Comparison of ENCODE assay signal across 8 cellular contexts in genomic region chr14:22887990-22888378, GRCh38. TPM values are rescaled to one million over a fixed set of nuclear protein-coding genes. Genes with fewer than 3 reads are reported as not detected.
A peak's percentile ranks its signal among the peaks of the same experiment; 100 is the strongest.
DNase-seq lines count a peak whose midpoint lies in the region; ATAC-seq and TF ChIP-seq lines count a peak whose summit lies in the region.

No MANE protein-coding gene starts in this region.

- H3K4me3 ChIP-seq in CD8-positive, alpha-beta T cell (ENCODE audit: low read depth, low read length) = peak overlapping the region; percentile 44
- H3K4me3 ChIP-seq in LNCaP clone FGC (ENCODE audit: low read depth, low read length) = peak overlapping the region; percentile 79
- peak overlapping the region; percentile 64 to 70 for H3K4me3 ChIP-seq in muscle layer of duodenum (ENCODE audit: low read depth in 1 of 2, low read length in 2 of 2)

- no peaks in the 10 kb centered on the region for H3K36me3 Mint-ChIP-seq in CD8-positive, alpha-beta T cell

- DNase-seq in CD8-positive, alpha-beta T cell = peak in 3 of 7 experiments; percentile 24 to 40 (median 31)
- no peak for DNase-seq in LNCaP clone FGC (ENCODE audit: low read depth)
- peak; percentile 79 for DNase-seq in activated naive CD4-positive, alpha-beta T cell treated with anti-CD3 and anti-CD28 coated beads, Interleukin-2, amount 50 U/mL, for 16 hours
- DNase-seq in activated gamma-delta T cell (lab: John Stamatoyannopoulos, UW) = no peak
- DNase-seq in dedifferentiated amniotic fluid mesenchymal stem cell (ENCODE audit: extremely low spot score) = no peak
- DNase-seq in T-helper 9 cell = no peak

- H3K4me3 Mint-ChIP-seq in CD8-positive, alpha-beta T cell = peak overlapping the region; percentile 81

- H3K4me1 ChIP-seq in CD8-positive, alpha-beta T cell (ENCODE audit: insufficient read depth, low read length) = peaks cover 45% of the 10 kb centered on the region
- peaks cover 0 to 12% of the 10 kb centered on the region in 2 donors for H3K4me1 ChIP-seq in muscle layer of duodenum (ENCODE audit: control insufficient read depth in 1 of 2, insufficient read depth in 2 of 2, low read length in 2 of 2)

- no peaks in the 10 kb centered on the region for H3K9me3 Mint-ChIP-seq in CD8-positive, alpha-beta T cell

- POLR2A ChIA-PET in CD8-positive, alpha-beta T cell (lab: Charles Lee) = interaction anchor here (0.7 to 4.2 kb wide), 6 partner anchors 17 to 296 kb away, joined by 3 to 28 read pairs (median 5); partner anchors contain the start of genes LRP10, PRMT5 and RBM23

- peak overlapping the region; percentile 28 for H3K27ac ChIP-seq in CD8-positive, alpha-beta T cell (ENCODE audit: low read depth, low read length)
- peak overlapping the region; percentile 27 for H3K27ac ChIP-seq in muscle layer of duodenum (ENCODE audit: low read length)

- H3K9me3 ChIP-seq in CD8-positive, alpha-beta T cell (ENCODE audit: low read length) = no peaks in the 10 kb centered on the region
- no peaks in the 10 kb centered on the region for H3K9me3 ChIP-seq in muscle layer of duodenum (ENCODE audit: control insufficient read depth in 1 of 2, low read length in 2 of 2)

- no peaks in the 10 kb centered on the region for H3K27me3 ChIP-seq in CD8-positive, alpha-beta T cell (ENCODE audit: insufficient read depth, low read length)
- H3K27me3 ChIP-seq in muscle layer of duodenum (ENCODE audit: low read depth, low read length) = no peaks in the 10 kb centered on the region

- H3K4me1 Mint-ChIP-seq in CD8-positive, alpha-beta T cell (ENCODE audit: low read depth) = peaks cover 47% of the 10 kb centered on the region

- H3K27ac Mint-ChIP-seq in CD8-positive, alpha-beta T cell = peak overlapping the region; percentile 67

- no peaks in the 10 kb centered on the region for H3K27me3 Mint-ChIP-seq in CD8-positive, alpha-beta T cell (ENCODE audit: low read depth)

- CTCF ChIA-PET in CD8-positive, alpha-beta T cell (lab: Charles Lee) = interaction anchor here (1.0 to 1.8 kb wide), 7 partner anchors 13 to 118 kb away, joined by 3 to 14 read pairs (median 5); no protein-coding TSS in a partner anchor

- no peaks in the 10 kb centered on the region for H3K36me3 ChIP-seq in CD8-positive, alpha-beta T cell (ENCODE audit: insufficient read depth, low read length)
- no peaks in the 10 kb centered on the region for H3K36me3 ChIP-seq in muscle layer of duodenum (ENCODE audit: control insufficient read depth in 1 of 2, insufficient read depth in 2 of 2, low read length in 2 of 2)

- no peak for TF ChIP-seq CTCF in CD8-positive, alpha-beta T cell (IDR thresholded peaks at IDR 0.05)
- TF ChIP-seq CTCF in LNCaP clone FGC (IDR thresholded peaks at IDR 0.05; ENCODE audit: control insufficient read depth, extremely low read depth, insufficient read depth) = no peak

- intact Hi-C loops in CD8-positive, alpha-beta T cell (cut with DNase I, micrococcal nuclease) = loop anchor here in 1 of 2 experiments (5.0 kb wide), 1 partner anchor 61 kb away; the partner anchor contains the start of gene MRPL52

- no peak for ATAC-seq in CD8-positive, alpha-beta T cell
- ATAC-seq in GM21367 (IDR thresholded peaks at IDR 0.05; ENCODE audit: unreplicated experiment) = peak; percentile 31

RNA-seq across cellular contexts. Expression of gene REM2, which starts 5.0 kb away (rescaled TPM):
- 1 to 10 TPM; 4.1 to 5.4 TPM for total RNA-seq in CD8-positive, alpha-beta T cell

RNA-seq across cellular contexts. Expression of gene LRP10, which starts 16.4 kb away (rescaled TPM):
- 10 to 100 TPM; 37.1 to 39.2 TPM for total RNA-seq in CD8-positive, alpha-beta T cell

RNA-seq across cellular contexts. Expression of gene RBM23, which starts 31.0 kb away (rescaled TPM):
- 100 to 1,000 TPM; 135 to 141 TPM for total RNA-seq in CD8-positive, alpha-beta T cell

RNA-seq across cellular contexts. Expression of gene PRMT5, which starts 41.2 kb away (rescaled TPM):
- total RNA-seq in CD8-positive, alpha-beta T cell = 10 to 100 TPM; 14.3 to 15.2 TPM

RNA-seq across cellular contexts. Expression of gene MMP14, which starts 51.6 kb away (rescaled TPM):
- total RNA-seq in CD8-positive, alpha-beta T cell = 1 to 10 TPM; 1.4 TPM
